In genomic region chr12:48814313-48815280, GRCh38 we compare ENCODE assay signal across 8 cellular contexts. TPM values are rescaled to one million over a fixed set of nuclear protein-coding genes. Genes with fewer than 3 reads are reported as not detected.
DNase-seq lines count a peak whose midpoint lies in the region; ATAC-seq and TF ChIP-seq lines count a peak whose summit lies in the region.

No MANE protein-coding gene starts in this region.

- intact Hi-C loops in right cardiac atrium (cut with DNase I), result no loop called here

- H3K79me2 ChIP-seq in KMS-11 (ENCODE audit: insufficient read depth, low read depth), result no peaks in the 10 kb centered on the region

- no peaks in the 10 kb centered on the region for H4K20me1 ChIP-seq in KMS-11 (ENCODE audit: insufficient read depth)

- H3K4me3 ChIP-seq in GM06990 (replicated peaks; ENCODE audit: low read depth, low read length) (peak overlapping the region; percentile 80), KMS-11 (IDR thresholded peaks at IDR 0.05; ENCODE audit: insufficient read depth, low read depth, low read length) (no peak overlapping the region), right cardiac atrium (ENCODE audit: low read length) (peak overlapping the region; percentile 58)

- H3K27me3 ChIP-seq in GM06990 (replicated peaks; ENCODE audit: control insufficient read depth, insufficient read depth, low read length) (peaks cover 2% of the 10 kb centered on the region), KMS-11 (ENCODE audit: insufficient read depth, low read depth) (no peaks in the 10 kb centered on the region), right cardiac atrium (ENCODE audit: control insufficient read depth, insufficient read depth) (no peaks in the 10 kb centered on the region)

- peak; percentile 88 for TF ChIP-seq CTCF in GM06990 (IDR thresholded peaks at IDR 0.05; ENCODE audit: insufficient read depth, low read length, poor library complexity, severe bottlenecking)
- TF ChIP-seq CTCF in KMS-11 (conservative IDR thresholded peaks at IDR 0.05; ENCODE audit: low read depth, low read length), result peak; percentile 85

- H3K4me1 ChIP-seq in KMS-11 (ENCODE audit: low read depth, poor library complexity, severe bottlenecking) (peaks cover 24% of the 10 kb centered on the region), right cardiac atrium (ENCODE audit: control insufficient read depth, insufficient read depth, low read length) (peaks cover 6% of the 10 kb centered on the region)

- H3K9ac ChIP-seq in KMS-11, result peak overlapping the region; percentile 73

- peak overlapping the region; percentile 99 for H3K4me2 ChIP-seq in KMS-11

- ATAC-seq in GM21786 (IDR thresholded peaks at IDR 0.05; ENCODE audit: unreplicated experiment) (peak; percentile 70), right cardiac atrium (peak; percentile 87)

- peak; percentile 87 for DNase-seq in GM06990 (ENCODE audit: extremely low read depth, insufficient read length)
- DNase-seq in T follicular helper cell (ENCODE audit: low read depth), result peak; percentile 45
- DNase-seq in amniotic stem cell (lab: John Stamatoyannopoulos, UW), result peak; percentile 70
- peak; percentile 84 to 96 (median 95) for DNase-seq in right cardiac atrium
- peak; percentile 93 for DNase-seq in retina
- DNase-seq in putamen (ENCODE audit: low spot score), result no peak

- WGBS in right cardiac atrium, result under 1% methylated on average over 84 of the region's 84 CpGs

- no peaks in the 10 kb centered on the region for H3K9me3 ChIP-seq in right cardiac atrium (ENCODE audit: control insufficient read depth, low read length)

- H3K36me3 ChIP-seq in GM06990 (ENCODE audit: control insufficient read depth, insufficient read depth, low read length), result no peaks in the 10 kb centered on the region
- H3K36me3 ChIP-seq in KMS-11 (ENCODE audit: insufficient read depth), result no peaks in the 10 kb centered on the region

- H3K27ac ChIP-seq in KMS-11 (peak overlapping the region; percentile 66), right cardiac atrium (ENCODE audit: low read length) (peak overlapping the region; percentile 80)

- peak overlapping the region; percentile 100 for H2AFZ ChIP-seq in KMS-11 (ENCODE audit: low read depth)

RNA-seq across cellular contexts. Expression of gene CACNB3, which starts 3.7 kb away (rescaled TPM):
- 1 to 10 TPM; 6.1 to 7.6 (median 7.1) TPM for total RNA-seq in right cardiac atrium
- 3.5 TPM for polyA plus RNA-seq in right cardiac atrium

RNA-seq across cellular contexts. Expression of gene ADCY6, which starts 25.7 kb away (rescaled TPM):
- total RNA-seq in right cardiac atrium, result 100 to 1,000 TPM in 1 of 4 donors, 10 to 100 TPM in 3; 75.0 to 125 (median 96.6) TPM
- 51.4 TPM for polyA plus RNA-seq in right cardiac atrium

RNA-seq across cellular contexts. Expression of gene DDX23, which starts 37.4 kb away (rescaled TPM):
- 10 to 100 TPM; 31.4 to 38.9 (median 35.1) TPM for total RNA-seq in right cardiac atrium
- 21.3 TPM for polyA plus RNA-seq in right cardiac atrium

RNA-seq across cellular contexts. Expression of gene RND1, which starts 51.1 kb away (rescaled TPM):
- total RNA-seq in right cardiac atrium, result under 1 TPM; 0.41 to 0.96 (median 0.71) TPM
- polyA plus RNA-seq in right cardiac atrium, result 2.6 TPM
